Comparison of ENCODE assay signal across 22 cellular contexts in genomic region chr12:94192506-94192905, GRCh38. TPM values are rescaled to one million over a fixed set of nuclear protein-coding genes. Genes with fewer than 3 reads are reported as not detected.
DNase-seq lines count a peak whose midpoint lies in the region; ATAC-seq, FAIRE-seq and TF ChIP-seq lines count a peak whose summit lies in the region.
"Had no signal": no experiment of that assay in that cellular context is flagged by ENCODE, and none has a peak within 500 bp of the region (broad histone marks: within the 10 kb centered on the region; RNA-seq: fewer than 3 reads in every experiment).

No MANE protein-coding gene starts in this region.

- H3K4me1 Mint-ChIP-seq in memory B cell = peaks cover 14% of the 10 kb centered on the region
- H3K4me1 Mint-ChIP-seq in type B pancreatic cell (ENCODE audit: unreplicated experiment) = no peaks in the 10 kb centered on the region

- H3K4me1 ChIP-seq in Karpas-422 (ENCODE audit: low read length) (peaks cover 18% of the 10 kb centered on the region), GM12878 (ENCODE audit: control insufficient read depth, insufficient read depth, low read length) (peaks cover 23% of the 10 kb centered on the region), adrenal gland (replicated peaks in 1 of 2) (no peaks in the 10 kb centered on the region), tibial artery (peaks cover 0 to 2% (median 0%) of the 10 kb centered on the region in 4 donors), GM23248 (ENCODE audit: insufficient read depth) (peaks cover 3% of the 10 kb centered on the region)
- H3K4me1 ChIP-seq: Peyer's patch had no signal

- no peaks in the 10 kb centered on the region for H3F3A ChIP-seq in GM23248 (ENCODE audit: insufficient read depth)

- H3K9me2 ChIP-seq in Karpas-422 (replicated peaks; ENCODE audit: insufficient read depth, low read length) = no peaks in the 10 kb centered on the region
- H3K9me2 ChIP-seq in GM23248 (ENCODE audit: insufficient read depth) = no peaks in the 10 kb centered on the region

- in situ Hi-C loops in GM12878 (cut with MboI) = no loop called here
- in situ Hi-C loops in GM23248 (cut with MboI) = no loop called here

- H3K27ac ChIP-seq in Karpas-422 (ENCODE audit: low read length) (peak overlapping the region; percentile 70), GM12878 (ENCODE audit: control insufficient read depth, insufficient read depth) (peak overlapping the region; percentile 42; the same call in 1 of the 2 replicates), adrenal gland (no peak overlapping the region), tibial artery (no peak overlapping the region), GM23248 (no peak overlapping the region)
- H3K27ac ChIP-seq: Peyer's patch had no signal

- BruUV-seq in GM12878 (replicated peaks; lab: Mats Ljungman, UMichigan) = no TSS peak

- no peak overlapping the region for H3K9ac ChIP-seq in Karpas-422 (ENCODE audit: low read length)
- no peak overlapping the region for H3K9ac ChIP-seq in GM12878 (ENCODE audit: control insufficient read depth, insufficient read depth, low read length)
- no peak overlapping the region for H3K9ac ChIP-seq in GM23248

- H3K27me3 ChIP-seq in Karpas-422 (ENCODE audit: low read length) = no peaks in the 10 kb centered on the region
- no peaks in the 10 kb centered on the region for H3K27me3 ChIP-seq in GM12878 (replicated peaks in 1 of 2; ENCODE audit: control insufficient read depth in 2 of 2, insufficient read depth in 2 of 2, low read length in 1 of 2)
- H3K27me3 ChIP-seq in adrenal gland = no peaks in the 10 kb centered on the region
- H3K27me3 ChIP-seq in tibial artery = peaks cover 0 to 3% of the 10 kb centered on the region in 2 donors
- H3K27me3 ChIP-seq in GM23248 (replicated peaks; ENCODE audit: insufficient read depth) = peaks cover 5% of the 10 kb centered on the region
- H3K27me3 ChIP-seq: Peyer's patch had no signal

- SMC1A ChIA-PET in GM12878 (lab: Charles Lee; ENCODE audit: uncharacterized antibody, unreplicated experiment) = interaction anchor here (0.6 to 4.4 kb wide), 20 partner anchors 9 to 1916 kb away, joined by 3 to 39 read pairs (median 3); no protein-coding TSS in a partner anchor

- RAD21 ChIA-PET in GM12878 (lab: Charles Lee; ENCODE audit: unreplicated experiment) = interaction anchor here (1.5 to 2.3 kb wide), 5 partner anchors 12 to 41 kb away, joined by 7 to 11 read pairs (median 7); no protein-coding TSS in a partner anchor

- peaks cover 7% of the 10 kb centered on the region; the same call in 1 of the 2 replicates for H3K36me3 ChIP-seq in Karpas-422 (ENCODE audit: insufficient read depth, low read length)
- peaks cover 1 to 21% of the 10 kb centered on the region in 2 experiments for H3K36me3 ChIP-seq in GM12878 (ENCODE audit: control insufficient read depth in 2 of 2, insufficient read depth in 2 of 2, low read length in 1 of 2)
- no peaks in the 10 kb centered on the region for H3K36me3 ChIP-seq in adrenal gland (replicated peaks in 1 of 2)
- H3K36me3 ChIP-seq in tibial artery = no peaks in the 10 kb centered on the region
- H3K36me3 ChIP-seq in GM23248 (ENCODE audit: low read depth) = no peaks in the 10 kb centered on the region
- H3K36me3 ChIP-seq: Peyer's patch had no signal

- H3K27ac Mint-ChIP-seq in memory B cell = peak overlapping the region; percentile 18
- no peak overlapping the region for H3K27ac Mint-ChIP-seq in type B pancreatic cell
- H3K27ac Mint-ChIP-seq: CD8-positive, alpha-beta T cell had no signal

- FAIRE-seq in GM12891 (lab: Jason Lieb, UNC) (peak; percentile 23), GM12878 (lab: Jason Lieb, UNC) (no peak)
- FAIRE-seq: K562 had no signal

- POLR2A ChIA-PET in GM12878 (lab: Charles Lee) = interaction anchor here (0.7 to 1.2 kb wide), 3 partner anchors 9 to 15 kb away, joined by 3 to 7 read pairs (median 3); no protein-coding TSS in a partner anchor

- CTCF ChIA-PET in GM12878 (lab: Yijun Ruan, JAX) = interaction anchor here (0.9 to 2.3 kb wide), 8 partner anchors 9 to 58 kb away, joined by 3 to 11 read pairs (median 4); no protein-coding TSS in a partner anchor

- TF ChIP-seq CTCF in GM12878 (IDR thresholded peaks at IDR 0.05 in 2 of 3, conservative IDR thresholded peaks at IDR 0.05 in 1 of 3; ENCODE audit: control insufficient read depth in 2 of 3, extremely low read depth in 1 of 3, insufficient read depth in 1 of 3, low read depth in 3 of 3, low read length in 3 of 3) = no peak
- no peak for TF ChIP-seq CTCF in adrenal gland (IDR thresholded peaks at IDR 0.05)
- TF ChIP-seq CTCF in type B pancreatic cell (conservative IDR thresholded peaks at IDR 0.05) = no peak
- no peak for TF ChIP-seq CTCF in tibial artery (IDR thresholded peaks at IDR 0.05)

- H3K27me3 Mint-ChIP-seq in memory B cell (no peaks in the 10 kb centered on the region), type B pancreatic cell (peaks cover 2% of the 10 kb centered on the region)

- ATAC-seq in GM12878 (no peak), memory B cell (ENCODE audit: low read depth) (no peak)
- ATAC-seq: CD8-positive, alpha-beta T cell; K562 had no signal

- H4K20me1 ChIP-seq in Karpas-422 (ENCODE audit: insufficient read depth, low read depth, low read length) (no peaks in the 10 kb centered on the region), GM12878 (ENCODE audit: control insufficient read depth, insufficient read depth) (no peaks in the 10 kb centered on the region), GM23248 (ENCODE audit: insufficient read depth) (no peaks in the 10 kb centered on the region)

- H3K4me3 Mint-ChIP-seq in memory B cell (no peak overlapping the region), type B pancreatic cell (no peak overlapping the region)
- H3K4me3 Mint-ChIP-seq: CD8-positive, alpha-beta T cell had no signal

- H3K36me3 Mint-ChIP-seq in memory B cell (peaks cover 46% of the 10 kb centered on the region), type B pancreatic cell (peaks cover 10% of the 10 kb centered on the region)

- TF ChIP-seq RAD21 in GM12878 (IDR thresholded peaks at IDR 0.05; ENCODE audit: insufficient read depth, low read depth, low read length) = no peak

- DNase-seq in GM12891 (ENCODE audit: insufficient read length, low spot score) = no peak
- no peak for DNase-seq in Karpas-422
- DNase-seq in GM12878 (ENCODE audit: low read depth, low spot score) = no peak
- no peak for DNase-seq in memory B cell (ENCODE audit: low spot score in 2 of 2)
- no peak for DNase-seq in adrenal gland
- DNase-seq in type B pancreatic cell (ENCODE audit: extremely low spot score, unreplicated experiment) = no peak
- DNase-seq in tibial artery = no peak
- DNase-seq in GM23248 = no peak
- DNase-seq: C1 segment of cervical spinal cord, DMS 273 treated with DMSO at 0.1 percent for 48 hours, DMS79 treated with DMSO at 0.1 percent for 48 hours, NCI-H1092, NCI-H1417 treated with DMSO at 0.1 percent for 48 hours, NCI-H1694 treated with DMSO at 0.1 percent for 48 hours, NCI-H2081, NCI-H2227 treated with DMSO at 0.1 percent for 48 hours, NCI-H526 treated with DMSO at 0.1 percent for 48 hours, OCI-M1, Peyer's patch, SHP77 treated with DMSO at 0.1 percent for 48 hours had no signal

- H3K9me3 ChIP-seq in Karpas-422 (ENCODE audit: low read length) (no peaks in the 10 kb centered on the region; the same call in 1 of the 2 replicates), GM12878 (replicated peaks; ENCODE audit: control insufficient read depth, insufficient read depth, low read length) (peaks cover 12% of the 10 kb centered on the region; the same call in 2 of the 3 replicates), adrenal gland (replicated peaks in 1 of 3) (no peaks in the 10 kb centered on the region), tibial artery (peaks cover 0 to 6% (median 0%) of the 10 kb centered on the region in 3 donors), GM23248 (ENCODE audit: low read depth) (no peaks in the 10 kb centered on the region)
- H3K9me3 ChIP-seq: Peyer's patch had no signal

- TF ChIP-seq POLR2A in GM12891 (IDR thresholded peaks at IDR 0.05; ENCODE audit: low read depth, low read length) (no peak), GM12878 (IDR thresholded peaks at IDR 0.05; ENCODE audit: low read depth, low read length) (no peak), adrenal gland (IDR thresholded peaks at IDR 0.05) (no peak)

- H3K4me3 ChIP-seq in Karpas-422 (ENCODE audit: low read length) (no peak overlapping the region), GM12878 (no peak overlapping the region), adrenal gland (no peak overlapping the region), tibial artery (no peak overlapping the region), GM23248 (no peak overlapping the region)
- H3K4me3 ChIP-seq: K562, Peyer's patch had no signal

- H3K79me2 ChIP-seq in Karpas-422 (ENCODE audit: low read length) (no peaks in the 10 kb centered on the region), GM12878 (ENCODE audit: control insufficient read depth, insufficient read depth, low read length) (no peaks in the 10 kb centered on the region; the same call in 1 of the 2 replicates), GM23248 (ENCODE audit: insufficient read depth) (no peaks in the 10 kb centered on the region)

- H3K9me3 Mint-ChIP-seq in memory B cell (peaks cover 4% of the 10 kb centered on the region), type B pancreatic cell (peaks cover 18% of the 10 kb centered on the region)
- H3K9me3 Mint-ChIP-seq: CD8-positive, alpha-beta T cell had no signal

- H2AFZ ChIP-seq in Karpas-422 (ENCODE audit: low read length) (no peak overlapping the region), GM12878 (ENCODE audit: control insufficient read depth, low read depth, low read length) (no peak overlapping the region), GM23248 (no peak overlapping the region)

- intact Hi-C loops in GM12878 (cut with micrococcal nuclease; ENCODE audit: unreplicated experiment) (no loop called here), adrenal gland (cut with DNase I) (no loop called here), tibial artery (cut with DNase I; ENCODE audit: low total_unique reads) (no loop called here)

- H3K4me2 ChIP-seq in Karpas-422 (ENCODE audit: low read depth, low read length, poor library complexity, severe bottlenecking) = peak overlapping the region; percentile 40
- no peak overlapping the region for H3K4me2 ChIP-seq in GM12878 (ENCODE audit: control insufficient read depth, insufficient read depth)
- no peak overlapping the region for H3K4me2 ChIP-seq in GM23248 (ENCODE audit: unreplicated experiment)

- no peak for TF ChIP-seq EP300 in GM12878 (IDR thresholded peaks at IDR 0.05; ENCODE audit: borderline replicate concordance in 1 of 2, control insufficient read depth in 1 of 2, low read depth in 2 of 2, low read length in 2 of 2)

RNA-seq across cellular contexts. Expression of gene PLXNC1, which starts 44.1 kb away (rescaled TPM):
- 9.9 TPM for polyA plus RNA-seq in GM12891 (2012; ENCODE audit: low read depth, missing spikeins)
- 7.9 and 11.9 TPM in 2 replicates for total RNA-seq in Karpas-422 (2014; rRNA removed; shearing (Covaris generic); ENCODE audit: low replicate concordance)
- total RNA-seq in GM12878 (2013; cell fraction: nucleolus; rRNA removed) = 343 and 360 TPM in 2 replicates
- total RNA-seq in GM12878 (2014; rRNA removed) (29.4 and 31.9 TPM in 2 replicates), GM12878 (2014; rRNA removed; fragmentation: Illumina TruSeq; extraction: Trizol) (34.6 and 34.8 TPM in 2 replicates), GM12878 (2021) (35.2 and 36.4 TPM in 2 replicates), adrenal gland (10 to 100 TPM; 10.5 to 23.4 (median 13.2) TPM), type B pancreatic cell (ENCODE audit: low replicate concordance) (7.1 and 8.3 TPM in 2 replicates)
- 10.7 TPM for polyA plus RNA-seq in GM12878 (2011; ENCODE audit: low read depth)
- polyA plus RNA-seq in GM12878 (2011; rRNA removed) (41.2 and 47.8 TPM in 2 replicates), GM12878 (2014; fragmentation: Illumina TruSeq; extraction: Trizol) (29.5 and 33.2 TPM in 2 replicates), GM12878 (2014; fragmentation: Nextera tagmentation; extraction: Ambion mirVana) (1 to 10 TPM; 5.2 to 6.6 TPM), GM12878 (2014; rRNA removed) (17.8 and 19.8 TPM in 2 replicates), GM12878 (2016; fragmentation: Nextera tagmentation; extraction: Ambion mirVana) (1 to 10 TPM; 6.3 to 8.6 TPM), adrenal gland (10 to 100 TPM in 1 of 3 donors, 1 to 10 TPM in 2; 2.5 to 16.9 (median 4.3) TPM), GM23248 (2016; fragmentation: Nextera tagmentation; extraction: Ambion mirVana) (0.70 and 0.78 TPM in 2 replicates)
- polyA plus RNA-seq in GM12878 (2011; cell fraction: cytosol; rRNA removed) = 20.9 and 21.4 TPM in 2 replicates
- 52.1 and 55.5 TPM in 2 replicates for polyA plus RNA-seq in GM12878 (2011; cell fraction: nucleus; rRNA removed)
- polyA plus RNA-seq in GM12878 (2012) = 13.0 and 18.3 TPM in 2 replicates
- polyA minus RNA-seq in GM12878 (2011; rRNA and poly(A)+ RNA removed) = 101 and 119 TPM in 2 replicates
- 21.5 and 24.2 TPM in 2 replicates for polyA minus RNA-seq in GM12878 (2011; cell fraction: cytosol; rRNA and poly(A)+ RNA removed)
- 88.5 and 139 TPM in 2 replicates for polyA minus RNA-seq in GM12878 (2011; cell fraction: nucleus; rRNA and poly(A)+ RNA removed)
- total RNA-seq in GM23248 (2014; rRNA removed; shearing (Covaris generic)) = 1.9 and 2.1 TPM in 2 replicates

Comparison
In these comparisons a context has a peak if more than half of its experiments do, and no peak if none do; other contexts are left out.
1. H3K27ac ChIP-seq: peak in Karpas-422 (single experiment) and GM12878 (single experiment); none in adrenal gland (0 of 5), tibial artery (0 of 2) and GM23248 (single experiment).